Comparison of ENCODE assay signal across 8 cellular contexts in genomic region chr15:50908209-50909043, GRCh38. TPM values are rescaled to one million over a fixed set of nuclear protein-coding genes. Genes with fewer than 3 reads are reported as not detected.
DNase-seq lines count a peak whose midpoint lies in the region; ATAC-seq and TF ChIP-seq lines count a peak whose summit lies in the region.

Gene AP4E1, plus strand, starts transcription at chr15:50908683. Its CDS starts 96 bp downstream, at chr15:50908779.

- ATAC-seq in HG02623 (IDR thresholded peaks at IDR 0.05; ENCODE audit: unreplicated experiment) (peak; percentile 64), SK-N-SH treated with all-trans-retinoic acid at 6 μM for 48 hours (peak; percentile 81), omental fat pad (ENCODE audit: low FRiP score) (peak; percentile 89)

- peak; percentile 90 for TF ChIP-seq CTCF in GM12865 (IDR thresholded peaks at IDR 0.05; ENCODE audit: insufficient read depth, low read depth, low read length, missing control alignments)
- TF ChIP-seq CTCF in omental fat pad (IDR thresholded peaks at IDR 0.05), result peak in 2 of 3 donors; percentile 93 to 96
- TF ChIP-seq CTCF in testis (IDR thresholded peaks at IDR 0.05), result peak; percentile 99 to 100 (median 99)

- DNase-seq in GM12865 (ENCODE audit: low read depth) (peak; percentile 97), NCI-H1092 treated with DMSO at 0.1 percent for 48 hours (lab: John Stamatoyannopoulos, UW) (peak; percentile 84), glomerular visceral epithelial cell (ENCODE audit: extremely low spot score) (peak; percentile 93), omental fat pad (ENCODE audit: low spot score) (peak; percentile 83), testis (peak; percentile 94)

- peak within 1 kb of the TSS; percentile 100 for H3K4me3 Mint-ChIP-seq in activated naive CD4-positive, alpha-beta T cell treated with anti-CD3 and anti-CD28 coated beads, Interleukin-2, amount 50 U/mL, for 24 hours

- no peaks in the 10 kb centered on the region for H3K36me3 ChIP-seq in testis (ENCODE audit: low read depth, missing control alignments)

- peak within 1 kb of the TSS; percentile 99 for H3K27ac Mint-ChIP-seq in activated naive CD4-positive, alpha-beta T cell treated with anti-CD3 and anti-CD28 coated beads, Interleukin-2, amount 50 U/mL, for 24 hours

- H3K4me1 Mint-ChIP-seq in activated naive CD4-positive, alpha-beta T cell treated with anti-CD3 and anti-CD28 coated beads, Interleukin-2, amount 50 U/mL, for 24 hours, result peaks cover 37% of the 10 kb centered on the region

- peak within 1 kb of the TSS; percentile 87 for H3K4me3 ChIP-seq in GM12865 (ENCODE audit: low read depth, low read length)
- peak within 1 kb of the TSS; percentile 87 to 97 for H3K4me3 ChIP-seq in testis

- no peak for TF ChIP-seq POLR2A in testis (IDR thresholded peaks at IDR 0.05)

- intact Hi-C loops in testis (cut with DNase I; ENCODE audit: low total_unique reads), result no loop called here

- no peaks in the 10 kb centered on the region for H3K9me3 ChIP-seq in testis

- no peaks in the 10 kb centered on the region for H3K27me3 ChIP-seq in testis

- WGBS in testis, 2 donors, result 0% methylated on average over 46 to 93 of the region's 102 CpGs

- no peaks in the 10 kb centered on the region for H3K9me3 Mint-ChIP-seq in activated naive CD4-positive, alpha-beta T cell treated with anti-CD3 and anti-CD28 coated beads, Interleukin-2, amount 50 U/mL, for 24 hours

- peaks cover 8% of the 10 kb centered on the region for H3K36me3 Mint-ChIP-seq in activated naive CD4-positive, alpha-beta T cell treated with anti-CD3 and anti-CD28 coated beads, Interleukin-2, amount 50 U/mL, for 24 hours

- peak within 1 kb of the TSS; percentile 89 to 97 for H3K27ac ChIP-seq in testis

- H3K4me1 ChIP-seq in testis, result peaks cover 21% of the 10 kb centered on the region

- no peaks in the 10 kb centered on the region for H3K27me3 Mint-ChIP-seq in activated naive CD4-positive, alpha-beta T cell treated with anti-CD3 and anti-CD28 coated beads, Interleukin-2, amount 50 U/mL, for 24 hours

TF ChIP-seq in SK-N-SH treated with all-trans-retinoic acid at 6 μM for 48 hours, 23 proteins besides CTCF, POLR2A, EP300 and RAD21:
- TF ChIP-seq PPARA (CRISPR knock-in tag; IDR thresholded peaks at IDR 0.05; ENCODE audit: borderline replicate concordance), result no peak
- TF ChIP-seq, protein P1, sequence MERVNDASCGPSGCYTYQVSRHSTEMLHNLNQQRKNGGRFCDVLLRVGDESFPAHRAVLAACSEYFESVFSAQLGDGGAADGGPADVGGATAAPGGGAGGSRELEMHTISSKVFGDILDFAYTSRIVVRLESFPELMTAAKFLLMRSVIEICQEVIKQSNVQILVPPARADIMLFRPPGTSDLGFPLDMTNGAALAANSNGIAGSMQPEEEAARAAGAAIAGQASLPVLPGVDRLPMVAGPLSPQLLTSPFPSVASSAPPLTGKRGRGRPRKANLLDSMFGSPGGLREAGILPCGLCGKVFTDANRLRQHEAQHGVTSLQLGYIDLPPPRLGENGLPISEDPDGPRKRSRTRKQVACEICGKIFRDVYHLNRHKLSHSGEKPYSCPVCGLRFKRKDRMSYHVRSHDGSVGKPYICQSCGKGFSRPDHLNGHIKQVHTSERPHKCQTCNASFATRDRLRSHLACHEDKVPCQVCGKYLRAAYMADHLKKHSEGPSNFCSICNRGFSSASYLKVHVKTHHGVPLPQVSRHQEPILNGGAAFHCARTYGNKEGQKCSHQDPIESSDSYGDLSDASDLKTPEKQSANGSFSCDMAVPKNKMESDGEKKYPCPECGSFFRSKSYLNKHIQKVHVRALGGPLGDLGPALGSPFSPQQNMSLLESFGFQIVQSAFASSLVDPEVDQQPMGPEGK (CRISPR knock-in tag; IDR thresholded peaks at IDR 0.05; ENCODE audit: borderline replicate concordance), result no peak
- TF ChIP-seq TSHZ2 (CRISPR knock-in tag; IDR thresholded peaks at IDR 0.05), result no peak
- TF ChIP-seq ESRRG (CRISPR knock-in tag; IDR thresholded peaks at IDR 0.05), result no peak

RNA-seq across cellular contexts. Expression of gene AP4E1, which starts in this region (rescaled TPM):
- 1 to 10 TPM; 7.3 to 8.5 (median 7.9) TPM for total RNA-seq in omental fat pad
- total RNA-seq in testis, result 10 to 100 TPM; 11.3 to 11.8 TPM
- polyA plus RNA-seq in testis (ENCODE audit: insufficient read depth, low read depth, low replicate concordance), result 8.1 TPM

Comparison
In these comparisons a context has a peak if more than half of its experiments do, and no peak if none do; other contexts are left out.
1. Peak in every context shown above with its lines: DNase-seq, ATAC-seq, H3K4me3 ChIP-seq and H3K27ac ChIP-seq.